Comparison of ENCODE assay signal across 1 cellular context in genomic region chr11:10307411-10308207, GRCh38.
TF ChIP-seq lines count a peak whose summit lies in the region.

No MANE protein-coding gene starts in this region.

TF ChIP-seq in IMR-90, 13 proteins besides CTCF, POLR2A, EP300 and RAD21:
- TF ChIP-seq, protein P1, sequence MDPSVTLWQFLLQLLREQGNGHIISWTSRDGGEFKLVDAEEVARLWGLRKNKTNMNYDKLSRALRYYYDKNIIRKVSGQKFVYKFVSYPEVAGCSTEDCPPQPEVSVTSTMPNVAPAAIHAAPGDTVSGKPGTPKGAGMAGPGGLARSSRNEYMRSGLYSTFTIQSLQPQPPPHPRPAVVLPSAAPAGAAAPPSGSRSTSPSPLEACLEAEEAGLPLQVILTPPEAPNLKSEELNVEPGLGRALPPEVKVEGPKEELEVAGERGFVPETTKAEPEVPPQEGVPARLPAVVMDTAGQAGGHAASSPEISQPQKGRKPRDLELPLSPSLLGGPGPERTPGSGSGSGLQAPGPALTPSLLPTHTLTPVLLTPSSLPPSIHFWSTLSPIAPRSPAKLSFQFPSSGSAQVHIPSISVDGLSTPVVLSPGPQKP (IDR thresholded peaks at IDR 0.05; ENCODE audit: borderline replicate concordance, low read depth, low read length): no peak
- TF ChIP-seq, protein P2, sequence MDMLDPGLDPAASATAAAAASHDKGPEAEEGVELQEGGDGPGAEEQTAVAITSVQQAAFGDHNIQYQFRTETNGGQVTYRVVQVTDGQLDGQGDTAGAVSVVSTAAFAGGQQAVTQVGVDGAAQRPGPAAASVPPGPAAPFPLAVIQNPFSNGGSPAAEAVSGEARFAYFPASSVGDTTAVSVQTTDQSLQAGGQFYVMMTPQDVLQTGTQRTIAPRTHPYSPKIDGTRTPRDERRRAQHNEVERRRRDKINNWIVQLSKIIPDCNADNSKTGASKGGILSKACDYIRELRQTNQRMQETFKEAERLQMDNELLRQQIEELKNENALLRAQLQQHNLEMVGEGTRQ (IDR thresholded peaks at IDR 0.05; ENCODE audit: low read depth, low read length): peak; percentile 49
- TF ChIP-seq MXI1 (IDR thresholded peaks at IDR 0.05; ENCODE audit: borderline replicate concordance, low read depth, low read length) (peak; percentile 80; the same call in 1 of the 2 replicates), MAZ (IDR thresholded peaks at IDR 0.05; ENCODE audit: borderline replicate concordance, low read depth, low read length) (peak; percentile 57), MAFK (IDR thresholded peaks at IDR 0.05; ENCODE audit: low read depth, low read length) (peak; percentile 41; the same call in 1 of the 2 replicates), SMC3 (IDR thresholded peaks at IDR 0.05; ENCODE audit: low read depth, low read length) (peak; percentile 67), RFX5 (IDR thresholded peaks at IDR 0.05; ENCODE audit: low read depth, low read length) (no peak), BHLHE40 (IDR thresholded peaks at IDR 0.05; ENCODE audit: low read depth, low read length) (peak; percentile 92), CHD1 (IDR thresholded peaks at IDR 0.05; ENCODE audit: low read depth, low read length) (peak; percentile 45; the same call in 1 of the 2 replicates), CEBPB (IDR thresholded peaks at IDR 0.05; ENCODE audit: low read depth, low read length) (peak; percentile 96), FOS (IDR thresholded peaks at IDR 0.05; ENCODE audit: low read depth, low read length) (peak; percentile 79), NFE2L2 (IDR thresholded peaks at IDR 0.05; ENCODE audit: low read depth, low read length) (peak; percentile 77; the same call in 1 of the 2 replicates), RCOR1 (IDR thresholded peaks at IDR 0.05; ENCODE audit: insufficient replicate concordance, low read length) (peak; percentile 44)
TF ChIP-seq in IMR-90: peak in this region for 11.
